Comparison of ENCODE assay signal across 13 cellular contexts in the genomic region with DNA sequence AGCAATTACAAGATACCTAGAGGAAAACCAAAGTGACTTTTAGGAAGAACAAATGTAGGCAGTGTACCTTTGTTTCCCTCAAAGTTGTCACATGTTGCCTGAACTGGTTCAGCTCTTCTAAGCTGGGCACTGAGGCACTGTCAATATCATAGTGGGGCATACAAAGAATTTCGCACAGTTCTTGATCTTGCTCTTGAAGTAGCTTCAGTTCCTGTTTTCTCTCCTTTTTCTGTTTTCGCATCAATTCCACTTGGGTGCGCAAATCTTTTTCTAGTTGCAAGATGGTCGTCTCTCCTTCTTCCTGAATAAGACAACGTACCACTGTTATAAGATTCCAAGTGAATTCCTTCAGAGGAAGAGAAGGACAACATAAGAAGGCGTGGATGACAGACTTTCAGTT. TPM values are rescaled to one million over a fixed set of nuclear protein-coding genes. Genes with fewer than 3 reads are reported as not detected.
A peak's percentile ranks its signal among the peaks of the same experiment; 100 is the strongest.
DNase-seq lines count a peak whose midpoint lies in the region; ATAC-seq and TF ChIP-seq lines count a peak whose summit lies in the region.
"Had no signal": no experiment of that assay in that cellular context is flagged by ENCODE, and none has a peak within 500 bp of the region (broad histone marks: within the 10 kb centered on the region; RNA-seq: fewer than 3 reads in every experiment).

No MANE protein-coding gene starts in this region.

- H3K36me3 Mint-ChIP-seq in activated T-helper 2 cell treated with anti-CD3 and anti-CD28 coated beads, Interferon-gamma antibody, Interleukin-2, Interleukin-4, amounts not matched to agents 10 μg/mL and 5 μg/mL and 100 μg/mL, durations not matched to agents 14 hours and 24 hours and 36 hours (ENCODE audit: low read depth), result peaks cover 83% of the 10 kb centered on the region
- H3K36me3 Mint-ChIP-seq in WTC11, result peaks cover 70% of the 10 kb centered on the region

- H3K9me3 ChIP-seq in OCI-LY7 (ENCODE audit: low read length), result no peaks in the 10 kb centered on the region

- H3K4me1 Mint-ChIP-seq in activated T-helper 2 cell treated with anti-CD3 and anti-CD28 coated beads, Interferon-gamma antibody, Interleukin-2, Interleukin-4, amounts not matched to agents 10 μg/mL and 5 μg/mL and 100 μg/mL, durations not matched to agents 14 hours and 24 hours and 36 hours (ENCODE audit: low read depth), result peaks cover 19% of the 10 kb centered on the region
- H3K4me1 Mint-ChIP-seq in WTC11, result no peaks in the 10 kb centered on the region

- DNase-seq in activated T-helper 2 cell treated with anti-CD3 and anti-CD28 coated beads, Interferon-gamma antibody, Interleukin-2, Interleukin-4, amounts not matched to agents 10 μg/mL and 5 μg/mL and 100 μg/mL, durations not matched to agents 14 hours and 24 hours and 36 hours (ENCODE audit: low spot score), result no peak
- DNase-seq in OCI-LY7 (ENCODE audit: low spot score) (no peak), WTC11 (ENCODE audit: low spot score) (no peak), NCI-H1105 treated with DMSO at 0.1 percent for 48 hours (lab: John Stamatoyannopoulos, UW) (no peak)
- DNase-seq: activated CD4-positive, alpha-beta T cell treated with anti-CD3 and anti-CD28 coated beads, Interleukin-2, amount 50 U/mL, for 4 hours; effector CD8-positive, alpha-beta T cell; hippocampal formation; right cardiac atrium had no signal

- peaks cover 34% of the 10 kb centered on the region for H3K79me2 ChIP-seq in OCI-LY7 (ENCODE audit: insufficient read depth, low read depth, low read length)

- H3K4me3 ChIP-seq in OCI-LY7 (ENCODE audit: low read depth, low read length, poor library complexity, severe bottlenecking), result no peak overlapping the region

- H3K9me3 Mint-ChIP-seq in activated T-helper 2 cell treated with anti-CD3 and anti-CD28 coated beads, Interferon-gamma antibody, Interleukin-2, Interleukin-4, amounts not matched to agents 10 μg/mL and 5 μg/mL and 100 μg/mL, durations not matched to agents 14 hours and 24 hours and 36 hours, result no peaks in the 10 kb centered on the region
- no peaks in the 10 kb centered on the region for H3K9me3 Mint-ChIP-seq in WTC11
- H3K9me3 Mint-ChIP-seq: type B pancreatic cell had no signal

- no peak overlapping the region for H3K27ac ChIP-seq in OCI-LY7 (ENCODE audit: low read depth, low read length, poor library complexity, severe bottlenecking)

- BruUV-seq in OCI-LY7 (replicated peaks; lab: Mats Ljungman, UMichigan), result no TSS peak

- no peaks in the 10 kb centered on the region for H3K27me3 Mint-ChIP-seq in activated T-helper 2 cell treated with anti-CD3 and anti-CD28 coated beads, Interferon-gamma antibody, Interleukin-2, Interleukin-4, amounts not matched to agents 10 μg/mL and 5 μg/mL and 100 μg/mL, durations not matched to agents 14 hours and 24 hours and 36 hours (ENCODE audit: low read depth)
- no peaks in the 10 kb centered on the region for H3K27me3 Mint-ChIP-seq in WTC11 (ENCODE audit: low read depth)
- H3K27me3 Mint-ChIP-seq: type B pancreatic cell had no signal

- POLR2A ChIA-PET in OCI-LY7 (lab: Charles Lee) (interaction anchor here (0.7 to 1.1 kb wide), 2 partner anchors 46 to 59 kb away, joined by 4 read pairs; a partner anchor contains a TSS), WTC11 (lab: Charles Lee) (interaction anchor here (1.0 kb wide), 1 partner anchor 13 kb away, joined by 3 read pairs; a partner anchor contains a TSS)

- H3K4me2 ChIP-seq in OCI-LY7 (ENCODE audit: low read length), result no peak overlapping the region

- intact Hi-C loops in activated T-helper 2 cell treated with anti-CD3 and anti-CD28 coated beads, Interferon-gamma antibody, Interleukin-2, Interleukin-4, amounts not matched to agents 10 μg/mL and 5 μg/mL and 100 μg/mL, durations not matched to agents 14 hours and 24 hours and 36 hours (cut with micrococcal nuclease), result no loop called here
- intact Hi-C loops in OCI-LY7 (cut with micrococcal nuclease; ENCODE audit: unreplicated experiment), result no loop called here

- peaks cover 93% of the 10 kb centered on the region for H3K36me3 ChIP-seq in OCI-LY7 (ENCODE audit: insufficient read depth, low read length)

- H2AFZ ChIP-seq in OCI-LY7 (ENCODE audit: low read length), result no peak overlapping the region

- H3K4me3 Mint-ChIP-seq in activated T-helper 2 cell treated with anti-CD3 and anti-CD28 coated beads, Interferon-gamma antibody, Interleukin-2, Interleukin-4, amounts not matched to agents 10 μg/mL and 5 μg/mL and 100 μg/mL, durations not matched to agents 14 hours and 24 hours and 36 hours (ENCODE audit: low read depth), result no peak overlapping the region
- no peak overlapping the region for H3K4me3 Mint-ChIP-seq in WTC11
- H3K4me3 Mint-ChIP-seq: type B pancreatic cell had no signal

- peaks cover 1% of the 10 kb centered on the region for H3K4me1 ChIP-seq in OCI-LY7 (ENCODE audit: insufficient read depth, low read length, poor library complexity, severe bottlenecking)

- CTCF ChIA-PET in OCI-LY7 (lab: Charles Lee; ENCODE audit: unreplicated experiment), result no interaction called here
- CTCF ChIA-PET in WTC11 (lab: Charles Lee), result interaction anchor here (1.4 to 5.4 kb wide), 2 partner anchors 24 to 68 kb away, joined by 3 to 24 read pairs; no protein-coding TSS in a partner anchor

- peak overlapping the region; percentile 24 for H3K27ac Mint-ChIP-seq in activated T-helper 2 cell treated with anti-CD3 and anti-CD28 coated beads, Interferon-gamma antibody, Interleukin-2, Interleukin-4, amounts not matched to agents 10 μg/mL and 5 μg/mL and 100 μg/mL, durations not matched to agents 14 hours and 24 hours and 36 hours
- H3K27ac Mint-ChIP-seq in WTC11, result no peak overlapping the region
- H3K27ac Mint-ChIP-seq: type B pancreatic cell had no signal

- TF ChIP-seq CTCF in OCI-LY7 (conservative IDR thresholded peaks at IDR 0.05; ENCODE audit: low read length) (no peak), WTC11 (IDR thresholded peaks at IDR 0.05) (no peak)

- peak; percentile 80 for ATAC-seq in GM18858 (IDR thresholded peaks at IDR 0.05; ENCODE audit: unreplicated experiment)
- peak; percentile 86 for ATAC-seq in GM21390 (IDR thresholded peaks at IDR 0.05; ENCODE audit: unreplicated experiment)
- peak; percentile 70 for ATAC-seq in HG03108 (IDR thresholded peaks at IDR 0.05; ENCODE audit: unreplicated experiment)
- ATAC-seq in WTC11, result no peak
- ATAC-seq: right cardiac atrium, SK-N-SH treated with all-trans-retinoic acid at 6 μM for 48 hours had no signal

- no peaks in the 10 kb centered on the region; the same call in 1 of the 2 replicates for H4K20me1 ChIP-seq in OCI-LY7 (ENCODE audit: insufficient read depth, low read length)

- H3K9me2 ChIP-seq in OCI-LY7 (ENCODE audit: insufficient read depth, low read length), result no peaks in the 10 kb centered on the region

TF ChIP-seq in WTC11, 78 proteins besides CTCF, POLR2A, EP300 and RAD21 (continues in another document):
- TF ChIP-seq, protein P1, sequence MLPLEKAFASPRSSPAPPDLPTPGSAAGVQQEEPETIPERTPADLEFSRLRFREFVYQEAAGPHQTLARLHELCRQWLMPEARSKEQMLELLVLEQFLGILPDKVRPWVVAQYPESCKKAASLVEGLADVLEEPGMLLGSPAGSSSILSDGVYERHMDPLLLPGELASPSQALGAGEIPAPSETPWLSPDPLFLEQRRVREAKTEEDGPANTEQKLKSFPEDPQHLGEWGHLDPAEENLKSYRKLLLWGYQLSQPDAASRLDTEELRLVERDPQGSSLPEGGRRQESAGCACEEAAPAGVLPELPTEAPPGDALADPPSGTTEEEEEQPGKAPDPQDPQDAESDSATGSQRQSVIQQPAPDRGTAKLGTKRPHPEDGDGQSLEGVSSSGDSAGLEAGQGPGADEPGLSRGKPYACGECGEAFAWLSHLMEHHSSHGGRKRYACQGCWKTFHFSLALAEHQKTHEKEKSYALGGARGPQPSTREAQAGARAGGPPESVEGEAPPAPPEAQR (CRISPR knock-in tag; IDR thresholded peaks at IDR 0.05), result no peak

RNA-seq across cellular contexts. Expression of a gene that starts 12.7 kb away (rescaled TPM):
- 91.8 and 95.2 TPM in 2 replicates for total RNA-seq in activated T-helper 2 cell treated with anti-CD3 and anti-CD28 coated beads, Interferon-gamma antibody, Interleukin-2, Interleukin-4, amounts not matched to agents 10 μg/mL and 5 μg/mL and 100 μg/mL, durations not matched to agents 14 hours and 24 hours and 36 hours
- 224 and 402 TPM in 2 replicates for total RNA-seq in OCI-LY7 (2014; rRNA removed; shearing (Covaris generic))
- total RNA-seq in OCI-LY7 (2022) (149 and 150 TPM in 2 replicates), WTC11 (2021) (114 to 130 TPM (median 121 TPM) in 3 replicates)

RNA-seq across cellular contexts. Expression of a gene that starts 27.0 kb away (rescaled TPM):
- total RNA-seq in activated T-helper 2 cell treated with anti-CD3 and anti-CD28 coated beads, Interferon-gamma antibody, Interleukin-2, Interleukin-4, amounts not matched to agents 10 μg/mL and 5 μg/mL and 100 μg/mL, durations not matched to agents 14 hours and 24 hours and 36 hours, result 30.1 and 31.0 TPM in 2 replicates
- total RNA-seq in OCI-LY7 (2014; rRNA removed; shearing (Covaris generic)), result 74.8 and 77.7 TPM in 2 replicates
- 84.5 and 96.9 TPM in 2 replicates for total RNA-seq in OCI-LY7 (2022)
- total RNA-seq in WTC11 (2021), result 26.1 to 31.9 TPM (median 27.8 TPM) in 3 replicates

RNA-seq across cellular contexts. Expression of a gene that starts 40.7 kb away (rescaled TPM):
- 19.2 and 22.4 TPM in 2 replicates for total RNA-seq in activated T-helper 2 cell treated with anti-CD3 and anti-CD28 coated beads, Interferon-gamma antibody, Interleukin-2, Interleukin-4, amounts not matched to agents 10 μg/mL and 5 μg/mL and 100 μg/mL, durations not matched to agents 14 hours and 24 hours and 36 hours
- 3.9 and 4.7 TPM in 2 replicates for total RNA-seq in OCI-LY7 (2014; rRNA removed; shearing (Covaris generic))
- total RNA-seq in OCI-LY7 (2022) (13.0 and 13.2 TPM in 2 replicates), WTC11 (2021) (18.1 to 21.1 TPM (median 20.7 TPM) in 3 replicates)

RNA-seq across cellular contexts. Expression of a gene that starts 46.6 kb away (rescaled TPM):
- total RNA-seq in activated T-helper 2 cell treated with anti-CD3 and anti-CD28 coated beads, Interferon-gamma antibody, Interleukin-2, Interleukin-4, amounts not matched to agents 10 μg/mL and 5 μg/mL and 100 μg/mL, durations not matched to agents 14 hours and 24 hours and 36 hours, result 74.1 and 75.7 TPM in 2 replicates
- 38.3 and 46.1 TPM in 2 replicates for total RNA-seq in OCI-LY7 (2014; rRNA removed; shearing (Covaris generic))
- total RNA-seq in OCI-LY7 (2022) (62.3 and 68.0 TPM in 2 replicates), WTC11 (2021) (92.1 to 102 TPM (median 101 TPM) in 3 replicates)

RNA-seq across cellular contexts. Expression of a gene that starts 49.3 kb away (rescaled TPM):
- 38.6 and 43.0 TPM in 2 replicates for total RNA-seq in activated T-helper 2 cell treated with anti-CD3 and anti-CD28 coated beads, Interferon-gamma antibody, Interleukin-2, Interleukin-4, amounts not matched to agents 10 μg/mL and 5 μg/mL and 100 μg/mL, durations not matched to agents 14 hours and 24 hours and 36 hours
- total RNA-seq in OCI-LY7 (2014; rRNA removed; shearing (Covaris generic)), result 31.8 and 35.8 TPM in 2 replicates
- 38.6 and 39.7 TPM in 2 replicates for total RNA-seq in OCI-LY7 (2022)
- total RNA-seq in WTC11 (2021), result 16.4 to 23.6 TPM (median 21.7 TPM) in 3 replicates
